Comparison of ENCODE assay signal across 8 cellular contexts in genomic region chr7:11212080-11212711, GRCh38.
DNase-seq lines count a peak whose midpoint lies in the region; ATAC-seq and TF ChIP-seq lines count a peak whose summit lies in the region.

No MANE protein-coding gene starts in this region.

- TF ChIP-seq CTCF in BJ (IDR thresholded peaks at IDR 0.05; ENCODE audit: insufficient read depth, low read depth, low read length) (peak; percentile 85), lung (IDR thresholded peaks at IDR 0.05; ENCODE audit: control extremely low read depth, extremely low read depth) (peak; percentile 50)

- H3K4me1 ChIP-seq in lung (ENCODE audit: control insufficient read depth in 2 of 2, insufficient read depth in 2 of 2, low read length in 2 of 2), result peaks cover 0 to 2% of the 10 kb centered on the region in 2 donors

- DNase-seq in BJ (ENCODE audit: low read depth), result no peak
- peak; percentile 26 for DNase-seq in NCI-H187 treated with DMSO at 0.1 percent for 48 hours (lab: John Stamatoyannopoulos, UW)
- peak; percentile 4 for DNase-seq in UCSD-AML1 (lab: John Stamatoyannopoulos, UW; ENCODE audit: unreplicated experiment)
- DNase-seq in dermis blood vessel endothelial cell, result peak; percentile 83
- DNase-seq in lung (ENCODE audit: low spot score), result peak; percentile 56
- peak; percentile 4 for DNase-seq in stimulated activated CD8-positive, alpha-beta memory T cell treated with anti-CD3 and anti-CD28 coated beads, Interleukin-4, amount 100 ng/mL, for 24 hours (ENCODE audit: low read depth)

- 36 to 40% methylated on average over 4 of the region's 4 CpGs for WGBS in lung, 2 donors

- peak; percentile 60 for ATAC-seq in GM18520 (IDR thresholded peaks at IDR 0.05; ENCODE audit: unreplicated experiment)
- peak; percentile 83 for ATAC-seq in HG03025 (IDR thresholded peaks at IDR 0.05; ENCODE audit: low FRiP score, unreplicated experiment)
- ATAC-seq in lung (ENCODE audit: insufficient read depth, low FRiP score), result peak; percentile 86

- H3K36me3 ChIP-seq in BJ (ENCODE audit: control insufficient read depth, insufficient read depth, low read length), result no peaks in the 10 kb centered on the region
- H3K36me3 ChIP-seq in lung (ENCODE audit: control insufficient read depth in 2 of 2, insufficient read depth in 2 of 2, low read length in 2 of 2), result no peaks in the 10 kb centered on the region

- H3K9me3 ChIP-seq in lung (ENCODE audit: control insufficient read depth in 2 of 2, insufficient read depth in 1 of 2, low read length in 1 of 2), result peaks cover 0 to 2% of the 10 kb centered on the region in 2 donors

- POLR2A ChIA-PET in BJ (lab: Charles Lee), result no interaction called here

- no peak overlapping the region for H3K27ac ChIP-seq in lung (ENCODE audit: low read depth in 1 of 2, low read length in 1 of 2)

- H3K27me3 ChIP-seq in BJ (ENCODE audit: control insufficient read depth, insufficient read depth, low read length) (peaks cover 3% of the 10 kb centered on the region; the same call in 1 of the 2 replicates), lung (ENCODE audit: control insufficient read depth, insufficient read depth) (no peaks in the 10 kb centered on the region)

- CTCF ChIA-PET in BJ (lab: Yijun Ruan, JAX), result interaction anchor here (0.6 to 2.0 kb wide), 18 partner anchors 9 to 614 kb away, joined by 3 to 10 read pairs (median 4); no protein-coding TSS in a partner anchor

- no peak overlapping the region for H3K4me3 ChIP-seq in BJ (ENCODE audit: low read depth, low read length)
- H3K4me3 ChIP-seq in lung, result no peak overlapping the region
